ENCODE assay signal across 2 cellular contexts in the genomic region with DNA sequence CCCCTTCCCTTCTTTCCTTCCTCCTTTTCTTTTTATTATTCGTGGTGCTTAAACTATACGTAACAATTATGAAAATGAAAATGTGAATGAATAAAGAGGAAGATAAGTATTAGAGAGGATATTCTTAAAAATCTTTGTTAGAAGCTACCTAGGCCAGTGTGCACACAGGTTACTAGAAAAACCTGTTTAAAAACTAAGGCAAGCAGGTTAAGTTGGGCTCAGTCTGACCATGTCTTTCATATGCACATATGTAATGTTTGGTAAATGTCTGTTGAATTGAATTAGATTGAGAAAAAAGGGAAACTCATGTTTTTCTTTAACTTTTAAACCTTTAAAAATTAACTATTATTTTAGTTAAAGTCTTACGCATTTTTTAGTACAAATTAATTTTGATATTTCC.
TF ChIP-seq lines count a peak whose summit lies in the region.

No MANE protein-coding gene starts in this region.

TF ChIP-seq in HCT116, 20 proteins besides CTCF, POLR2A, EP300 and RAD21 (continued from another document):
- TF ChIP-seq REST (IDR thresholded peaks at IDR 0.05; ENCODE audit: low read depth) (no peak), CEBPB (IDR thresholded peaks at IDR 0.05; ENCODE audit: low read depth) (no peak), ELF1 (IDR thresholded peaks at IDR 0.05; ENCODE audit: borderline replicate concordance, low read depth) (no peak), ATF3 (IDR thresholded peaks at IDR 0.05) (no peak), FOSL1 (IDR thresholded peaks at IDR 0.05; ENCODE audit: low read depth) (no peak), EGR1 (IDR thresholded peaks at IDR 0.05; ENCODE audit: low read depth) (no peak), ZBTB33 (IDR thresholded peaks at IDR 0.05; ENCODE audit: extremely low read depth, insufficient replicate concordance, low read length) (no peak)

TF ChIP-seq in WTC11, 78 proteins besides CTCF, POLR2A, EP300 and RAD21 (continued from another document):
- TF ChIP-seq ZNF425 (CRISPR knock-in tag; conservative IDR thresholded peaks at IDR 0.05) (no peak), ZNF138 (CRISPR knock-in tag; conservative IDR thresholded peaks at IDR 0.05) (no peak), NFATC4 (CRISPR knock-in tag; IDR thresholded peaks at IDR 0.05) (no peak), GABPB1 (CRISPR knock-in tag; IDR thresholded peaks at IDR 0.05) (no peak), USF2 (CRISPR knock-in tag; IDR thresholded peaks at IDR 0.05) (no peak), MXD4 (CRISPR knock-in tag; IDR thresholded peaks at IDR 0.05; ENCODE audit: borderline replicate concordance) (no peak), ATF6 (CRISPR knock-in tag; IDR thresholded peaks at IDR 0.05) (no peak), E2F1 (CRISPR knock-in tag; IDR thresholded peaks at IDR 0.05) (no peak), ZNF671 (CRISPR knock-in tag; IDR thresholded peaks at IDR 0.05) (no peak)
- TF ChIP-seq, protein P1, sequence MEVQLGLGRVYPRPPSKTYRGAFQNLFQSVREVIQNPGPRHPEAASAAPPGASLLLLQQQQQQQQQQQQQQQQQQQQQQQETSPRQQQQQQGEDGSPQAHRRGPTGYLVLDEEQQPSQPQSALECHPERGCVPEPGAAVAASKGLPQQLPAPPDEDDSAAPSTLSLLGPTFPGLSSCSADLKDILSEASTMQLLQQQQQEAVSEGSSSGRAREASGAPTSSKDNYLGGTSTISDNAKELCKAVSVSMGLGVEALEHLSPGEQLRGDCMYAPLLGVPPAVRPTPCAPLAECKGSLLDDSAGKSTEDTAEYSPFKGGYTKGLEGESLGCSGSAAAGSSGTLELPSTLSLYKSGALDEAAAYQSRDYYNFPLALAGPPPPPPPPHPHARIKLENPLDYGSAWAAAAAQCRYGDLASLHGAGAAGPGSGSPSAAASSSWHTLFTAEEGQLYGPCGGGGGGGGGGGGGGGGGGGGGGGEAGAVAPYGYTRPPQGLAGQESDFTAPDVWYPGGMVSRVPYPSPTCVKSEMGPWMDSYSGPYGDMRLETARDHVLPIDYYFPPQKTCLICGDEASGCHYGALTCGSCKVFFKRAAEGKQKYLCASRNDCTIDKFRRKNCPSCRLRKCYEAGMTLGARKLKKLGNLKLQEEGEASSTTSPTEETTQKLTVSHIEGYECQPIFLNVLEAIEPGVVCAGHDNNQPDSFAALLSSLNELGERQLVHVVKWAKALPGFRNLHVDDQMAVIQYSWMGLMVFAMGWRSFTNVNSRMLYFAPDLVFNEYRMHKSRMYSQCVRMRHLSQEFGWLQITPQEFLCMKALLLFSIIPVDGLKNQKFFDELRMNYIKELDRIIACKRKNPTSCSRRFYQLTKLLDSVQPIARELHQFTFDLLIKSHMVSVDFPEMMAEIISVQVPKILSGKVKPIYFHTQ (CRISPR knock-in tag; IDR thresholded peaks at IDR 0.05) = no peak
TF ChIP-seq in WTC11: peak in this region for 0.
